Comparison of ENCODE assay signal across 8 cellular contexts in the genomic region with DNA sequence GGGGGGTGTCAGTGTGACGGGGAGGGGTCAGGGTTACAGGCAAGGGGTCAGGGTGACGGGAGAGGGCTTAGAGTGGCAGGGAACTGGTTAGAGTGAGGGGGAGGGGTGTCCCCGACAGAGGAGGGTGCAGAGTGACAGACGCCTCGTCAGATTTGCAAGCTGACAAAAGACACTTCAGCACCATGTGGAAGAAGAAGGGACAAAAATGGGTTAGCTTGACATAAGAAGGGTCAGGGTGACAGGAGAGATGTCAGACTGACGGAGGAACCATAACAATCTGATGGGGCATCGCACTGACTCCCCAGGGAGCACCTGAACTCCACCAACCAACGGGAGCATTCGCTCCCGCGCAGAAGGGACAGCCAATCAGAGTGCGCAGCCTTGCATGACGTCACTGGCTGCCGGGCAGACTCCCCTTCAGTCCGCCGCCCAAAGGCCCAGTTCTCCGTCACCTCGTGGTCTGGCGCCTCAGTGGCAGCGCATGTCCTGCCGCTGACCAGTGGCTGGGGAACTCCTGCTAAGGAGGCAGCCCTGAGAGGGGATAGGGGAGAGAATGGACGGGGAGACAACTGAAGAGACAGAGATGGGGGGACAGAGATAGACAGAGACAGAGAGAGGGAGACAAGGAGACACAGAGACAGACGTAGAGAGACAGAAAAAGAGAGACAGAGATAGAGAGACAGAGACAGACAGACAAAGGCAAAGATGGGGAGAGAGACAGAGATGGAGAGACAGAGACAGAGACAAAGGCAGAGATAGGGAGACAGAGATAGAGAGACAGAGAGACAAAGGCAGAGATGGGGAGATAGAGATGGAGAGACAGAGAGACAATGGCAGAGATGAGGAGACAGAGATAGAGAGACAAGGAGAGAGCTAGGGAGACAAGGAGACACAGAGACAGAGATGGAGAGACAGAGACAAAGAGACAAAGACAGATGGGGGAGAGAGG. TPM values are rescaled to one million over a fixed set of nuclear protein-coding genes. Genes with fewer than 3 reads are reported as not detected.
DNase-seq lines count a peak whose midpoint lies in the region; ATAC-seq and TF ChIP-seq lines count a peak whose summit lies in the region.

No MANE protein-coding gene starts in this region.

- DNase-seq in NCI-H1436 (lab: John Stamatoyannopoulos, UW) (peak; percentile 58), NCI-H1436 treated with DMSO at 0.1 percent for 48 hours (lab: John Stamatoyannopoulos, UW) (no peak), SHP77 (lab: John Stamatoyannopoulos, UW) (peak; percentile 59 to 73), pons (ENCODE audit: low spot score) (peak; percentile 71), type B pancreatic cell (ENCODE audit: extremely low spot score, unreplicated experiment) (peak; percentile 82)
- DNase-seq in activated T-helper 2 cell treated with anti-CD3 and anti-CD28 coated beads, Interferon-gamma antibody, Interleukin-2, Interleukin-4, amounts not matched to agents 10 μg/mL and 5 μg/mL and 100 μg/mL, durations not matched to agents 14 hours and 24 hours and 36 hours (ENCODE audit: low spot score), result peak; percentile 78

- peaks cover 83% of the 10 kb centered on the region for H3K27me3 ChIP-seq in gastroesophageal sphincter

- no peak overlapping the region for H3K4me3 ChIP-seq in gastroesophageal sphincter

- H3K4me3 Mint-ChIP-seq in activated T-helper 2 cell treated with anti-CD3 and anti-CD28 coated beads, Interferon-gamma antibody, Interleukin-2, Interleukin-4, amounts not matched to agents 10 μg/mL and 5 μg/mL and 100 μg/mL, durations not matched to agents 14 hours and 24 hours and 36 hours (ENCODE audit: low read depth), result no peak overlapping the region
- H3K4me3 Mint-ChIP-seq in type B pancreatic cell, result no peak overlapping the region

- peaks cover 17% of the 10 kb centered on the region for H3K27me3 Mint-ChIP-seq in activated T-helper 2 cell treated with anti-CD3 and anti-CD28 coated beads, Interferon-gamma antibody, Interleukin-2, Interleukin-4, amounts not matched to agents 10 μg/mL and 5 μg/mL and 100 μg/mL, durations not matched to agents 14 hours and 24 hours and 36 hours (ENCODE audit: low read depth)
- peaks cover 75% of the 10 kb centered on the region for H3K27me3 Mint-ChIP-seq in type B pancreatic cell

- no peak overlapping the region for H3K27ac ChIP-seq in gastroesophageal sphincter

- H3K4me1 Mint-ChIP-seq in activated T-helper 2 cell treated with anti-CD3 and anti-CD28 coated beads, Interferon-gamma antibody, Interleukin-2, Interleukin-4, amounts not matched to agents 10 μg/mL and 5 μg/mL and 100 μg/mL, durations not matched to agents 14 hours and 24 hours and 36 hours (ENCODE audit: low read depth), result peaks cover 9% of the 10 kb centered on the region
- H3K4me1 Mint-ChIP-seq in type B pancreatic cell (ENCODE audit: unreplicated experiment), result no peaks in the 10 kb centered on the region

- TF ChIP-seq CTCF in gastroesophageal sphincter (IDR thresholded peaks at IDR 0.05), result no peak
- no peak for TF ChIP-seq CTCF in type B pancreatic cell (conservative IDR thresholded peaks at IDR 0.05)

- no peaks in the 10 kb centered on the region for H3K36me3 ChIP-seq in gastroesophageal sphincter

- TF ChIP-seq EP300 in gastroesophageal sphincter (IDR thresholded peaks at IDR 0.05), result no peak

- 9 to 23% methylated on average over 8 to 13 of the region's 23 CpGs for WGBS in gastroesophageal sphincter (ENCODE audit: low coverage in 1 of 2), 2 donors

- no peaks in the 10 kb centered on the region for H3K9me3 Mint-ChIP-seq in activated T-helper 2 cell treated with anti-CD3 and anti-CD28 coated beads, Interferon-gamma antibody, Interleukin-2, Interleukin-4, amounts not matched to agents 10 μg/mL and 5 μg/mL and 100 μg/mL, durations not matched to agents 14 hours and 24 hours and 36 hours
- H3K9me3 Mint-ChIP-seq in type B pancreatic cell, result no peaks in the 10 kb centered on the region

- H3K27ac Mint-ChIP-seq in activated T-helper 2 cell treated with anti-CD3 and anti-CD28 coated beads, Interferon-gamma antibody, Interleukin-2, Interleukin-4, amounts not matched to agents 10 μg/mL and 5 μg/mL and 100 μg/mL, durations not matched to agents 14 hours and 24 hours and 36 hours, result no peak overlapping the region
- peak overlapping the region; percentile 18 for H3K27ac Mint-ChIP-seq in type B pancreatic cell

- ATAC-seq in HG03469 (IDR thresholded peaks at IDR 0.05; ENCODE audit: unreplicated experiment) (peak; percentile 58), gastroesophageal sphincter (peak; percentile 90)

- TF ChIP-seq POLR2A in gastroesophageal sphincter (IDR thresholded peaks at IDR 0.05), result no peak

- H3K4me1 ChIP-seq in gastroesophageal sphincter, result peaks cover 0 to 6% (median 2%) of the 10 kb centered on the region in 3 donors

- H3K9me3 ChIP-seq in gastroesophageal sphincter, result peaks cover 0 to 7% (median 0%) of the 10 kb centered on the region in 3 donors

- intact Hi-C loops in activated T-helper 2 cell treated with anti-CD3 and anti-CD28 coated beads, Interferon-gamma antibody, Interleukin-2, Interleukin-4, amounts not matched to agents 10 μg/mL and 5 μg/mL and 100 μg/mL, durations not matched to agents 14 hours and 24 hours and 36 hours (cut with micrococcal nuclease), result no loop called here

- H3K36me3 Mint-ChIP-seq in activated T-helper 2 cell treated with anti-CD3 and anti-CD28 coated beads, Interferon-gamma antibody, Interleukin-2, Interleukin-4, amounts not matched to agents 10 μg/mL and 5 μg/mL and 100 μg/mL, durations not matched to agents 14 hours and 24 hours and 36 hours (ENCODE audit: low read depth), result no peaks in the 10 kb centered on the region
- H3K36me3 Mint-ChIP-seq in type B pancreatic cell, result no peaks in the 10 kb centered on the region

RNA-seq across cellular contexts. Expression of gene C19orf81, which starts 30.2 kb away (rescaled TPM):
- total RNA-seq in activated T-helper 2 cell treated with anti-CD3 and anti-CD28 coated beads, Interferon-gamma antibody, Interleukin-2, Interleukin-4, amounts not matched to agents 10 μg/mL and 5 μg/mL and 100 μg/mL, durations not matched to agents 14 hours and 24 hours and 36 hours, result 1.5 TPM in 1 of 2 replicates, not detected in the other
- total RNA-seq in gastroesophageal sphincter (not detected), type B pancreatic cell (ENCODE audit: low replicate concordance) (1.8 and 3.7 TPM in 2 replicates)

RNA-seq across cellular contexts. Expression of gene SYT3, which starts 39.8 kb away (rescaled TPM):
- total RNA-seq in activated T-helper 2 cell treated with anti-CD3 and anti-CD28 coated beads, Interferon-gamma antibody, Interleukin-2, Interleukin-4, amounts not matched to agents 10 μg/mL and 5 μg/mL and 100 μg/mL, durations not matched to agents 14 hours and 24 hours and 36 hours, result 0.07 TPM in 1 of 2 replicates, not detected in the other
- total RNA-seq in gastroesophageal sphincter (under 1 TPM in 1 of 4 donors, not detected in 3; 0.42 TPM), type B pancreatic cell (ENCODE audit: low replicate concordance) (0.68 TPM in 1 of 2 replicates, not detected in the other)

RNA-seq across cellular contexts. Expression of gene SHANK1, which starts 40.2 kb away (rescaled TPM):
- total RNA-seq in activated T-helper 2 cell treated with anti-CD3 and anti-CD28 coated beads, Interferon-gamma antibody, Interleukin-2, Interleukin-4, amounts not matched to agents 10 μg/mL and 5 μg/mL and 100 μg/mL, durations not matched to agents 14 hours and 24 hours and 36 hours, result not detected in 2 replicates
- total RNA-seq in gastroesophageal sphincter (under 1 TPM in 3 of 4 donors, not detected in 1; 0.15 to 0.40 (median 0.31) TPM), type B pancreatic cell (ENCODE audit: low replicate concordance) (0.38 and 7.8 TPM in 2 replicates)

RNA-seq across cellular contexts. Expression of gene CLEC11A, which starts 43.7 kb away (rescaled TPM):
- 1.2 and 1.7 TPM in 2 replicates for total RNA-seq in activated T-helper 2 cell treated with anti-CD3 and anti-CD28 coated beads, Interferon-gamma antibody, Interleukin-2, Interleukin-4, amounts not matched to agents 10 μg/mL and 5 μg/mL and 100 μg/mL, durations not matched to agents 14 hours and 24 hours and 36 hours
- total RNA-seq in gastroesophageal sphincter (10 to 100 TPM in 2 of 4 donors, 1 to 10 TPM in 2; 4.6 to 17.1 (median 8.4) TPM), type B pancreatic cell (ENCODE audit: low replicate concordance) (4.2 and 5.9 TPM in 2 replicates)
